8 cellular contexts compared by ENCODE assay signal in the genomic region with DNA sequence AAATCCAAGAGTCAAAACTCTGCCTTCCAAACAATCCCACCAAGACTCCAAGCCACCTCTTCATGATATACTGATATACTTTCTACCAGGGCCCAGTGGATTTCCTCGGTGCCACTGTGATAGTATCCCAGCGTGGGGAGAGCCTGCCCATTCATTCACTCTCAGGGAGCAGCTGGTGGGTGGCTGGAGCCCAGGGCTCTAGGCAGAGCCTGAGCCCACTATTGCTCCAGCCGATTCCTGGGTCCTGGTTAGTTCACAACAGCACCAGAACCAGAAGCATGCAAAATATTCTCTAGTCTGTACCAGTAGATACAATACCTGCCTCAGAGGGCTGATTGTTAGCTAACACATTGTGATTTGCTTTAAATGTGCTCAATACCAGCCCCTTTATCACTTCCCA. TPM values are rescaled to one million over a fixed set of nuclear protein-coding genes. Genes with fewer than 3 reads are reported as not detected.
DNase-seq lines count a peak whose midpoint lies in the region; ATAC-seq, FAIRE-seq and TF ChIP-seq lines count a peak whose summit lies in the region.

No MANE protein-coding gene starts in this region.

- dilution Hi-C loops in keratinocyte (cut with MboI; ENCODE audit: extremely low pct_ligation_motif_present, low sequenced_read_pairs): no loop called here

- H4K20me1 ChIP-seq in keratinocyte (ENCODE audit: control insufficient read depth, extremely low read depth, insufficient read depth, low read length): peaks cover 3% of the 10 kb centered on the region

- FAIRE-seq in keratinocyte (lab: Jason Lieb, UNC): no peak

- no peaks in the 10 kb centered on the region for H3K27me3 ChIP-seq in keratinocyte (ENCODE audit: control insufficient read depth, extremely low read depth, insufficient read depth, low read length)
- H3K27me3 ChIP-seq in subcutaneous abdominal adipose tissue (ENCODE audit: control insufficient read depth in 5 of 5, insufficient read depth in 4 of 5, low read length in 5 of 5): no peaks in the 10 kb centered on the region

- no peaks in the 10 kb centered on the region for H3K27me3 Mint-ChIP-seq in activated T-helper 1 cell treated with anti-CD3 and anti-CD28 coated beads, Interleukin-12 subunit alpha, Interleukin-12 subunit beta, Interleukin-2, Interleukin-4 antibody, amounts not matched to agents 30 ng/mL and 10 ng/mL and 1 ng/mL, durations not matched to agents 14 hours and 24 hours and 36 hours (ENCODE audit: insufficient read depth)

- DNase-seq in NCI-H345 treated with DMSO at 0.1 percent for 48 hours (lab: John Stamatoyannopoulos, UW; ENCODE audit: unreplicated experiment) (peak; percentile 38), NCI-H345 (lab: John Stamatoyannopoulos, UW) (no peak), keratinocyte (ENCODE audit: low read depth, low spot score) (no peak), NCI-H524 treated with DMSO at 0.1 percent for 48 hours (lab: John Stamatoyannopoulos, UW) (no peak), GOT3 (lab: John Stamatoyannopoulos, UW) (no peak)
- no peak for DNase-seq in activated T-helper 1 cell treated with anti-CD3 and anti-CD28 coated beads, Interleukin-12 subunit alpha, Interleukin-12 subunit beta, Interleukin-2, Interleukin-4 antibody, amounts not matched to agents 30 ng/mL and 10 ng/mL and 1 ng/mL, durations not matched to agents 14 hours and 24 hours and 36 hours (ENCODE audit: low spot score)

- intact Hi-C loops in activated T-helper 1 cell treated with anti-CD3 and anti-CD28 coated beads, Interleukin-12 subunit alpha, Interleukin-12 subunit beta, Interleukin-2, Interleukin-4 antibody, amounts not matched to agents 30 ng/mL and 10 ng/mL and 1 ng/mL, durations not matched to agents 14 hours and 24 hours and 36 hours (cut with micrococcal nuclease): no loop called here

- H3K4me3 ChIP-seq in keratinocyte (ENCODE audit: control insufficient read depth in 2 of 3, extremely low read depth in 1 of 3, insufficient read depth in 2 of 3, low read depth in 1 of 3, low read length in 3 of 3) (peak overlapping the region; percentile 63 to 74 (median 63)), subcutaneous abdominal adipose tissue (ENCODE audit: low read depth in 1 of 5, low read length in 5 of 5) (peak overlapping the region; percentile 71 to 83 (median 80))

- peak overlapping the region; percentile 93 for H3K4me3 Mint-ChIP-seq in activated T-helper 1 cell treated with anti-CD3 and anti-CD28 coated beads, Interleukin-12 subunit alpha, Interleukin-12 subunit beta, Interleukin-2, Interleukin-4 antibody, amounts not matched to agents 30 ng/mL and 10 ng/mL and 1 ng/mL, durations not matched to agents 14 hours and 24 hours and 36 hours

- ATAC-seq in GM18511 (IDR thresholded peaks at IDR 0.05; ENCODE audit: unreplicated experiment): no peak

- peaks cover 54% of the 10 kb centered on the region for H3K79me2 ChIP-seq in keratinocyte (ENCODE audit: control insufficient read depth, insufficient read depth, low read length)

- H3K36me3 Mint-ChIP-seq in activated T-helper 1 cell treated with anti-CD3 and anti-CD28 coated beads, Interleukin-12 subunit alpha, Interleukin-12 subunit beta, Interleukin-2, Interleukin-4 antibody, amounts not matched to agents 30 ng/mL and 10 ng/mL and 1 ng/mL, durations not matched to agents 14 hours and 24 hours and 36 hours (ENCODE audit: low read depth): peaks cover 3% of the 10 kb centered on the region

- H3K9me3 ChIP-seq in keratinocyte (ENCODE audit: control insufficient read depth, low read depth, low read length) (no peaks in the 10 kb centered on the region), subcutaneous abdominal adipose tissue (ENCODE audit: control insufficient read depth in 5 of 5, low read length in 5 of 5) (no peaks in the 10 kb centered on the region)

- H3K4me1 Mint-ChIP-seq in activated T-helper 1 cell treated with anti-CD3 and anti-CD28 coated beads, Interleukin-12 subunit alpha, Interleukin-12 subunit beta, Interleukin-2, Interleukin-4 antibody, amounts not matched to agents 30 ng/mL and 10 ng/mL and 1 ng/mL, durations not matched to agents 14 hours and 24 hours and 36 hours (ENCODE audit: low read depth): peaks cover 53% of the 10 kb centered on the region

- H3K4me1 ChIP-seq in keratinocyte (ENCODE audit: control insufficient read depth, extremely low read depth, insufficient read depth, low read length) (peaks cover 44% of the 10 kb centered on the region), subcutaneous abdominal adipose tissue (ENCODE audit: control insufficient read depth in 5 of 5, insufficient read depth in 5 of 5, low read length in 5 of 5) (peaks cover 20 to 62% (median 52%) of the 10 kb centered on the region in 5 donors)

- TF ChIP-seq CTCF in keratinocyte (optimal IDR thresholded peaks at IDR 0.05 in 1 of 3, IDR thresholded peaks at IDR 0.05 in 1 of 3, conservative IDR thresholded peaks at IDR 0.05 in 1 of 3; ENCODE audit: extremely low read depth in 1 of 3, insufficient read depth in 2 of 3, low read length in 3 of 3): no peak

- peak overlapping the region; percentile 87 for H3K4me2 ChIP-seq in keratinocyte (ENCODE audit: control insufficient read depth, extremely low read depth, insufficient read depth, low read depth, low read length)

- H2AFZ ChIP-seq in keratinocyte (ENCODE audit: control insufficient read depth, low read length): no peak overlapping the region

- H3K27ac ChIP-seq in keratinocyte (ENCODE audit: control insufficient read depth, insufficient read depth, low read length) (peak overlapping the region; percentile 79), subcutaneous abdominal adipose tissue (ENCODE audit: low read depth, low read length) (peak overlapping the region; percentile 75)

- peak overlapping the region; percentile 89 for H3K27ac Mint-ChIP-seq in activated T-helper 1 cell treated with anti-CD3 and anti-CD28 coated beads, Interleukin-12 subunit alpha, Interleukin-12 subunit beta, Interleukin-2, Interleukin-4 antibody, amounts not matched to agents 30 ng/mL and 10 ng/mL and 1 ng/mL, durations not matched to agents 14 hours and 24 hours and 36 hours

- H3K36me3 ChIP-seq in keratinocyte (ENCODE audit: control insufficient read depth in 2 of 2, extremely low read depth in 1 of 2, insufficient read depth in 2 of 2, low read length in 2 of 2) (peaks cover 2 to 9% of the 10 kb centered on the region in 2 experiments), subcutaneous abdominal adipose tissue (ENCODE audit: control insufficient read depth in 5 of 5, insufficient read depth in 5 of 5, low read length in 5 of 5) (no peaks in the 10 kb centered on the region)

- no peaks in the 10 kb centered on the region for H3K9me3 Mint-ChIP-seq in activated T-helper 1 cell treated with anti-CD3 and anti-CD28 coated beads, Interleukin-12 subunit alpha, Interleukin-12 subunit beta, Interleukin-2, Interleukin-4 antibody, amounts not matched to agents 30 ng/mL and 10 ng/mL and 1 ng/mL, durations not matched to agents 14 hours and 24 hours and 36 hours

- H3K9ac ChIP-seq in keratinocyte (ENCODE audit: control insufficient read depth, extremely low read depth, insufficient read depth, low read length) (peak overlapping the region; percentile 79), subcutaneous abdominal adipose tissue (ENCODE audit: low read length in 5 of 5) (peak overlapping the region in 4 of 5 donors; percentile 29 to 82 (median 69))

- H3K9me1 ChIP-seq in keratinocyte (ENCODE audit: control insufficient read depth, extremely low read depth, insufficient read depth, low read length): peaks cover 6% of the 10 kb centered on the region

RNA-seq across cellular contexts. Expression of a gene that starts 0.8 kb away (rescaled TPM):
- 66.0 and 66.2 TPM in 2 replicates for total RNA-seq in activated T-helper 1 cell treated with anti-CD3 and anti-CD28 coated beads, Interleukin-12 subunit alpha, Interleukin-12 subunit beta, Interleukin-2, Interleukin-4 antibody, amounts not matched to agents 30 ng/mL and 10 ng/mL and 1 ng/mL, durations not matched to agents 14 hours and 24 hours and 36 hours
- 165 to 200 TPM (median 168 TPM) in 3 replicates for polyA plus RNA-seq in keratinocyte
- polyA plus RNA-seq in keratinocyte (2011; ENCODE audit: low read depth): 22.6 TPM
- polyA plus RNA-seq in keratinocyte (2011; cell fraction: cytosol; rRNA removed): 170 and 264 TPM in 2 replicates
- polyA plus RNA-seq in keratinocyte (2011; cell fraction: nucleus; rRNA removed): 136 and 173 TPM in 2 replicates
- 108 and 202 TPM in 2 replicates for polyA plus RNA-seq in keratinocyte (2012; ENCODE audit: low replicate concordance)
- polyA minus RNA-seq in keratinocyte: 136 to 283 TPM (median 152 TPM) in 3 replicates
- polyA minus RNA-seq in keratinocyte (2011; cell fraction: cytosol; rRNA and poly(A)+ RNA removed): 118 TPM
- 45.3 and 66.0 TPM in 2 replicates for polyA minus RNA-seq in keratinocyte (2011; cell fraction: nucleus; rRNA and poly(A)+ RNA removed)

RNA-seq across cellular contexts. Expression of a gene that starts 32.8 kb away (rescaled TPM):
- 0.83 and 1.6 TPM in 2 replicates for total RNA-seq in activated T-helper 1 cell treated with anti-CD3 and anti-CD28 coated beads, Interleukin-12 subunit alpha, Interleukin-12 subunit beta, Interleukin-2, Interleukin-4 antibody, amounts not matched to agents 30 ng/mL and 10 ng/mL and 1 ng/mL, durations not matched to agents 14 hours and 24 hours and 36 hours
- 8.1 to 32.7 TPM (median 13.2 TPM) in 3 replicates for polyA plus RNA-seq in keratinocyte
- polyA plus RNA-seq in keratinocyte (2011; ENCODE audit: low read depth): 3.8 TPM
- 16.1 and 19.4 TPM in 2 replicates for polyA plus RNA-seq in keratinocyte (2011; cell fraction: cytosol; rRNA removed)
- 55.3 and 66.7 TPM in 2 replicates for polyA plus RNA-seq in keratinocyte (2011; cell fraction: nucleus; rRNA removed)
- 6.3 and 36.2 TPM in 2 replicates for polyA plus RNA-seq in keratinocyte (2012; ENCODE audit: low replicate concordance)
- 18.4 to 146 TPM (median 33.3 TPM) in 3 replicates for polyA minus RNA-seq in keratinocyte
- polyA minus RNA-seq in keratinocyte (2011; cell fraction: cytosol; rRNA and poly(A)+ RNA removed): 21.9 TPM
- polyA minus RNA-seq in keratinocyte (2011; cell fraction: nucleus; rRNA and poly(A)+ RNA removed): 32.9 and 66.9 TPM in 2 replicates

RNA-seq across cellular contexts. Expression of a gene that starts 37.1 kb away (rescaled TPM):
- total RNA-seq in activated T-helper 1 cell treated with anti-CD3 and anti-CD28 coated beads, Interleukin-12 subunit alpha, Interleukin-12 subunit beta, Interleukin-2, Interleukin-4 antibody, amounts not matched to agents 30 ng/mL and 10 ng/mL and 1 ng/mL, durations not matched to agents 14 hours and 24 hours and 36 hours: 16.6 and 17.3 TPM in 2 replicates
- polyA plus RNA-seq in keratinocyte: 47.0 to 104 TPM (median 48.2 TPM) in 3 replicates
- polyA plus RNA-seq in keratinocyte (2011; ENCODE audit: low read depth): 40.1 TPM
- polyA plus RNA-seq in keratinocyte (2011; cell fraction: cytosol; rRNA removed): 27.2 and 66.8 TPM in 2 replicates
- 42.1 and 67.8 TPM in 2 replicates for polyA plus RNA-seq in keratinocyte (2011; cell fraction: nucleus; rRNA removed)
- polyA plus RNA-seq in keratinocyte (2012; ENCODE audit: low replicate concordance): 76.2 TPM in 2 replicates
- polyA minus RNA-seq in keratinocyte: 21.0 to 38.8 TPM (median 36.7 TPM) in 3 replicates
- polyA minus RNA-seq in keratinocyte (2011; cell fraction: cytosol; rRNA and poly(A)+ RNA removed): 107 TPM
- 38.2 and 54.1 TPM in 2 replicates for polyA minus RNA-seq in keratinocyte (2011; cell fraction: nucleus; rRNA and poly(A)+ RNA removed)
